ENCODE assay signal across 14 cellular contexts in the genomic region with DNA sequence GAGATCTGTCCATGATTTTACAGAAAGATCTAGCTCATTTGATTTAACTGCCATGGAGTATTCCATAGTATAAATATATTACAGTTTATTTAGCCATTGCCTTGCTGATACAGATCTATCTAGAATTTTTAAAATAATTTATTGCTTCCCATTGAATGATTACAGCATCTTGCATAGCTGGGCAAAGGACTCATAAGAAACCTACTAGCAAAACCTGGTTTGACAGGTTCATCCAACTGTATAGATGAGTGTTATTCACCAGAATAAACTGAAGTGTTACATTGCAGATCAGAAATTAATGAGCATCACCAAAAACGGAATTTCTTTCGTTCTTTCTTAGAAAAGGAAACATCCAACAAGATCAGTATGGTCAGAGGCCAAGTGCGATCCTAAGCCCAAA.
DNase-seq lines count a peak whose midpoint lies in the region; ATAC-seq and TF ChIP-seq lines count a peak whose summit lies in the region.
"Had no signal": no experiment of that assay in that cellular context is flagged by ENCODE, and none has a peak within 500 bp of the region (broad histone marks: within the 10 kb centered on the region; RNA-seq: fewer than 3 reads in every experiment).

No MANE protein-coding gene starts in this region.

- H3K9me3 ChIP-seq in T-helper 17 cell (ENCODE audit: control insufficient read depth, low read length, poor library complexity, severe bottlenecking): no peaks in the 10 kb centered on the region
- H3K9me3 ChIP-seq in tibial artery: no peaks in the 10 kb centered on the region
- H3K9me3 ChIP-seq: BE2C had no signal

- DNase-seq in activated naive CD4-positive, alpha-beta T cell treated with anti-CD3 and anti-CD28 coated beads, Interleukin-2, amount 10 ng/mL, durations not matched to agents 7 days and 5 days: no peak
- no peak for DNase-seq in activated naive CD4-positive, alpha-beta T cell (lab: John Stamatoyannopoulos, UW)
- DNase-seq in T-helper 17 cell (no peak), osteocyte (ENCODE audit: extremely low spot score, unreplicated experiment) (no peak), tibial artery (no peak), type B pancreatic cell (ENCODE audit: extremely low spot score, unreplicated experiment) (no peak)
- no peak for DNase-seq in activated T-helper 2 cell treated with anti-CD3 and anti-CD28 coated beads, Interferon-gamma antibody, Interleukin-2, Interleukin-4, amounts not matched to agents 10 μg/mL and 5 μg/mL and 100 μg/mL, durations not matched to agents 14 hours and 24 hours and 36 hours (ENCODE audit: low spot score)
- DNase-seq: BE2C, DMS79 treated with DMSO at 0.1 percent for 48 hours, NCI-H1694, NCI-H345, OCI-M1 had no signal

- no peaks in the 10 kb centered on the region for H3K27me3 Mint-ChIP-seq in activated naive CD4-positive, alpha-beta T cell treated with anti-CD3 and anti-CD28 coated beads, Interleukin-2, amount 10 ng/mL, durations not matched to agents 7 days and 5 days
- no peaks in the 10 kb centered on the region for H3K27me3 Mint-ChIP-seq in T-helper 17 cell
- H3K27me3 Mint-ChIP-seq in activated T-helper 2 cell treated with anti-CD3 and anti-CD28 coated beads, Interferon-gamma antibody, Interleukin-2, Interleukin-4, amounts not matched to agents 10 μg/mL and 5 μg/mL and 100 μg/mL, durations not matched to agents 14 hours and 24 hours and 36 hours (ENCODE audit: low read depth): no peaks in the 10 kb centered on the region
- H3K27me3 Mint-ChIP-seq in osteocyte (ENCODE audit: unreplicated experiment): no peaks in the 10 kb centered on the region
- H3K27me3 Mint-ChIP-seq in type B pancreatic cell: peaks cover 25% of the 10 kb centered on the region
- H3K27me3 Mint-ChIP-seq: CD4-positive, alpha-beta memory T cell had no signal

- H3K4me3 Mint-ChIP-seq in activated naive CD4-positive, alpha-beta T cell treated with anti-CD3 and anti-CD28 coated beads, Interleukin-2, amount 10 ng/mL, durations not matched to agents 7 days and 5 days: no peak overlapping the region
- no peak overlapping the region for H3K4me3 Mint-ChIP-seq in T-helper 17 cell
- H3K4me3 Mint-ChIP-seq in activated T-helper 2 cell treated with anti-CD3 and anti-CD28 coated beads, Interferon-gamma antibody, Interleukin-2, Interleukin-4, amounts not matched to agents 10 μg/mL and 5 μg/mL and 100 μg/mL, durations not matched to agents 14 hours and 24 hours and 36 hours (ENCODE audit: low read depth): no peak overlapping the region
- no peak overlapping the region for H3K4me3 Mint-ChIP-seq in osteocyte (ENCODE audit: unreplicated experiment)
- H3K4me3 Mint-ChIP-seq in type B pancreatic cell: no peak overlapping the region
- H3K4me3 Mint-ChIP-seq: CD4-positive, alpha-beta memory T cell; GM23338 had no signal

- H3K4me1 Mint-ChIP-seq in activated naive CD4-positive, alpha-beta T cell treated with anti-CD3 and anti-CD28 coated beads, Interleukin-2, amount 10 ng/mL, durations not matched to agents 7 days and 5 days: peaks cover 28% of the 10 kb centered on the region
- peaks cover 22% of the 10 kb centered on the region for H3K4me1 Mint-ChIP-seq in T-helper 17 cell
- H3K4me1 Mint-ChIP-seq in activated T-helper 2 cell treated with anti-CD3 and anti-CD28 coated beads, Interferon-gamma antibody, Interleukin-2, Interleukin-4, amounts not matched to agents 10 μg/mL and 5 μg/mL and 100 μg/mL, durations not matched to agents 14 hours and 24 hours and 36 hours (ENCODE audit: low read depth): peaks cover 60% of the 10 kb centered on the region
- peaks cover 32% of the 10 kb centered on the region for H3K4me1 Mint-ChIP-seq in osteocyte (ENCODE audit: unreplicated experiment)
- peaks cover 7% of the 10 kb centered on the region for H3K4me1 Mint-ChIP-seq in type B pancreatic cell (ENCODE audit: unreplicated experiment)
- H3K4me1 Mint-ChIP-seq: GM23338 had no signal

- TF ChIP-seq CTCF in osteocyte (IDR thresholded peaks at IDR 0.05): no peak
- no peak for TF ChIP-seq CTCF in tibial artery (IDR thresholded peaks at IDR 0.05)
- TF ChIP-seq CTCF in type B pancreatic cell (conservative IDR thresholded peaks at IDR 0.05): no peak

- H3K27ac ChIP-seq in tibial artery: no peak overlapping the region

- peak overlapping the region; percentile 26 for H3K27ac Mint-ChIP-seq in activated naive CD4-positive, alpha-beta T cell treated with anti-CD3 and anti-CD28 coated beads, Interleukin-2, amount 10 ng/mL, durations not matched to agents 7 days and 5 days
- H3K27ac Mint-ChIP-seq in T-helper 17 cell (peak overlapping the region; percentile 21), osteocyte (ENCODE audit: unreplicated experiment) (peak overlapping the region; percentile 4), type B pancreatic cell (no peak overlapping the region)
- H3K27ac Mint-ChIP-seq in activated T-helper 2 cell treated with anti-CD3 and anti-CD28 coated beads, Interferon-gamma antibody, Interleukin-2, Interleukin-4, amounts not matched to agents 10 μg/mL and 5 μg/mL and 100 μg/mL, durations not matched to agents 14 hours and 24 hours and 36 hours: peak overlapping the region; percentile 73
- H3K27ac Mint-ChIP-seq: GM23338 had no signal

- CTCF ChIA-PET in activated naive CD4-positive, alpha-beta T cell treated with anti-CD3 and anti-CD28 coated beads, Interleukin-2, amount 10 ng/mL, durations not matched to agents 7 days and 5 days (lab: Charles Lee): interaction anchor here (0.8 to 1.1 kb wide), 2 partner anchors 41 to 66 kb away, joined by 3 to 6 read pairs; no protein-coding TSS in a partner anchor

- no peaks in the 10 kb centered on the region for H3K9me3 Mint-ChIP-seq in activated naive CD4-positive, alpha-beta T cell treated with anti-CD3 and anti-CD28 coated beads, Interleukin-2, amount 10 ng/mL, durations not matched to agents 7 days and 5 days
- H3K9me3 Mint-ChIP-seq in activated T-helper 2 cell treated with anti-CD3 and anti-CD28 coated beads, Interferon-gamma antibody, Interleukin-2, Interleukin-4, amounts not matched to agents 10 μg/mL and 5 μg/mL and 100 μg/mL, durations not matched to agents 14 hours and 24 hours and 36 hours: no peaks in the 10 kb centered on the region
- no peaks in the 10 kb centered on the region for H3K9me3 Mint-ChIP-seq in osteocyte (ENCODE audit: unreplicated experiment)
- no peaks in the 10 kb centered on the region for H3K9me3 Mint-ChIP-seq in type B pancreatic cell
- H3K9me3 Mint-ChIP-seq: CD4-positive, alpha-beta memory T cell; GM23338 had no signal

- peaks cover 14% of the 10 kb centered on the region for H3K36me3 Mint-ChIP-seq in activated naive CD4-positive, alpha-beta T cell treated with anti-CD3 and anti-CD28 coated beads, Interleukin-2, amount 10 ng/mL, durations not matched to agents 7 days and 5 days
- H3K36me3 Mint-ChIP-seq in T-helper 17 cell (ENCODE audit: low read depth) (no peaks in the 10 kb centered on the region), osteocyte (ENCODE audit: unreplicated experiment) (no peaks in the 10 kb centered on the region), type B pancreatic cell (no peaks in the 10 kb centered on the region)
- H3K36me3 Mint-ChIP-seq in activated T-helper 2 cell treated with anti-CD3 and anti-CD28 coated beads, Interferon-gamma antibody, Interleukin-2, Interleukin-4, amounts not matched to agents 10 μg/mL and 5 μg/mL and 100 μg/mL, durations not matched to agents 14 hours and 24 hours and 36 hours (ENCODE audit: low read depth): peaks cover 20% of the 10 kb centered on the region

- H3K27me3 ChIP-seq in tibial artery: no peaks in the 10 kb centered on the region
- H3K27me3 ChIP-seq: BE2C had no signal

- intact Hi-C loops in activated T-helper 2 cell treated with anti-CD3 and anti-CD28 coated beads, Interferon-gamma antibody, Interleukin-2, Interleukin-4, amounts not matched to agents 10 μg/mL and 5 μg/mL and 100 μg/mL, durations not matched to agents 14 hours and 24 hours and 36 hours (cut with micrococcal nuclease): loop anchor here (1.0 to 5.0 kb wide), 9 partner anchors 21 to 375 kb away; no protein-coding TSS in a partner anchor
- intact Hi-C loops in tibial artery (cut with DNase I; ENCODE audit: low total_unique reads): no loop called here

- peaks cover 0 to 25% (median 2%) of the 10 kb centered on the region in 4 donors for H3K4me1 ChIP-seq in tibial artery
- H3K4me1 ChIP-seq: BE2C had no signal

- no peaks in the 10 kb centered on the region for H3K36me3 ChIP-seq in tibial artery
- H3K36me3 ChIP-seq: BE2C had no signal

- H3K4me3 ChIP-seq in tibial artery: no peak overlapping the region
- H3K4me3 ChIP-seq: GM23338 had no signal

- ATAC-seq in T-helper 17 cell: no peak
- ATAC-seq: GM23338 had no signal
